ENCODE assay signal across 1 cellular context in the genomic region with DNA sequence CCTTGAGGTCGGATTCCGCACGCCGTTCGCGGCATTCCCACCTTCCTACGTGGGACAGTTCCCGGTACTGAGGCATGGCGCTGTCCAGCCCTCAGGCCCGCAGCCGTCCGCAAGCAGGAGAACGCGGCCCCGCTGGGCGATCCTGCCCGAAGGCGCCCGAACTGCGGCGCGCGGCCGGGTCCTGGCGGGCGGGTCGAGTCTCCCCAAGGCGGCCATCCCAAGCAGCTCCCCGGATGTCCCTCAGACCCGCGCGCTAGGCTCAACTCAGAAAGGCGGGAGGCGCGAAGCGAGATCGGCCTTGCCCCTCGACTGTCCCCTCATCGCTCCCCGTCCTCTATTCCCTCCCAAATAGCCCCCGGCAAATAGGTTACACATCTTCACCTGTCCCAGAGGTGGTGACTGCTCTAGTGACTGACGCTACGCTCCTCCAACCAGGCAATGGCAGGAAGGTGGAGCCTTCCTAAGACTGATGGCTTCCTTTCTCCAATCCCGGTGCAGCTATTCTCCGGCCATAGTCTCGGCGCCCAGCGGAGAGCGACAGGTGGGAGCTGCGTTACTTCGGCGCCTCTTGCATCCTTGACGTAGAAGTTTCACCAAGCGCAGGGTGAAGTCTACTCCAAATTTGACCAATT.
TF ChIP-seq lines count a peak whose summit lies in the region.

No MANE protein-coding gene starts in this region.

TF ChIP-seq in K562, 482 proteins besides CTCF, POLR2A, EP300 and RAD21 (continued from another document and continues in another):
- TF ChIP-seq E2F8 (IDR thresholded peaks at IDR 0.05; ENCODE audit: low read depth, partially characterized antibody) (peak; percentile 40), FOXA3 (CRISPR knock-in tag; conservative IDR thresholded peaks at IDR 0.05 in 1 of 2, IDR thresholded peaks at IDR 0.05 in 1 of 2) (peak in 1 of 2 experiments; percentile 91; a peak in 2 of 4 replicates), BRD9 (IDR thresholded peaks at IDR 0.05; ENCODE audit: low read depth, partially characterized antibody) (no peak), MNT (conservative IDR thresholded peaks at IDR 0.05) (peak; percentile 78 to 94), NCOR1 (IDR thresholded peaks at IDR 0.05) (no peak), NFIX (CRISPR knock-in tag; IDR thresholded peaks at IDR 0.05; ENCODE audit: low read depth) (no peak), FIP1L1 (IDR thresholded peaks at IDR 0.05; ENCODE audit: low read depth, low read length, poor library complexity, severe bottlenecking) (no peak), ZNF41 (CRISPR knock-in tag; conservative IDR thresholded peaks at IDR 0.05) (no peak), EZH2 (IDR thresholded peaks at IDR 0.05; ENCODE audit: borderline replicate concordance, low read depth, low read length) (no peak), MYBL2 (IDR thresholded peaks at IDR 0.05; ENCODE audit: low read depth) (no peak), MYBL2 (CRISPR knock-in tag; IDR thresholded peaks at IDR 0.05; ENCODE audit: borderline replicate concordance) (no peak), FOS (IDR thresholded peaks at IDR 0.05; ENCODE audit: extremely low read depth, insufficient read length) (peak; percentile 57), POLR3G (IDR thresholded peaks at IDR 0.05; ENCODE audit: extremely low read depth, insufficient read length, insufficient replicate concordance) (no peak), RBM25 (IDR thresholded peaks at IDR 0.05; ENCODE audit: low read depth, low read length, severe bottlenecking) (no peak), CBX8 (IDR thresholded peaks at IDR 0.05; ENCODE audit: borderline replicate concordance, extremely low read depth, low read depth, low read length, poor library complexity, severe bottlenecking) (no peak), SREBF1 (IDR thresholded peaks at IDR 0.05; ENCODE audit: borderline replicate concordance, low read depth, low read length) (no peak; the same call in 1 of the 2 replicates), PATZ1 (CRISPR knock-in tag; IDR thresholded peaks at IDR 0.05; ENCODE audit: borderline replicate concordance) (no peak), CXXC5 (CRISPR knock-in tag; IDR thresholded peaks at IDR 0.05) (peak; percentile 75), HBP1 (CRISPR knock-in tag; IDR thresholded peaks at IDR 0.05) (0 out of 2 replicates have a peak, but pooled peaks have one; percentile 20), NCOA2 (IDR thresholded peaks at IDR 0.05; ENCODE audit: partially characterized antibody in 2 of 2) (no peak), ZNF780A (CRISPR knock-in tag; IDR thresholded peaks at IDR 0.05) (no peak), MEF2D (tag; conservative IDR thresholded peaks at IDR 0.05; ENCODE audit: low read depth) (no peak), KDM4B (IDR thresholded peaks at IDR 0.05; ENCODE audit: borderline replicate concordance in 2 of 2, low read depth in 1 of 2) (no peak), ZKSCAN1 (IDR thresholded peaks at IDR 0.05; ENCODE audit: low read depth, low read length) (peak; percentile 39; the same call in 1 of the 2 replicates), HSF4 (CRISPR knock-in tag; IDR thresholded peaks at IDR 0.05; ENCODE audit: borderline replicate concordance) (no peak), ZNF224 (CRISPR knock-in tag; IDR thresholded peaks at IDR 0.05) (no peak), THRAP3 (IDR thresholded peaks at IDR 0.05; ENCODE audit: borderline replicate concordance) (no peak), ERF (CRISPR knock-in tag; IDR thresholded peaks at IDR 0.05) (peak; percentile 66; the same call in 1 of the 2 replicates), ZNF444 (CRISPR knock-in tag; IDR thresholded peaks at IDR 0.05) (no peak), BACH1 (tag; IDR thresholded peaks at IDR 0.05) (peak; percentile 64; the same call in 1 of the 2 replicates), CBFA2T3 (IDR thresholded peaks at IDR 0.05) (no peak; the same call in 1 of the 2 replicates), CHD2 (IDR thresholded peaks at IDR 0.05; ENCODE audit: low read depth, low read length) (no peak), BRF1 (IDR thresholded peaks at IDR 0.05; ENCODE audit: borderline replicate concordance, extremely low read depth, insufficient read length) (no peak), FOSL1 (tag; conservative IDR thresholded peaks at IDR 0.05) (no peak), SMC3 (conservative IDR thresholded peaks at IDR 0.05; ENCODE audit: insufficient read depth, low read depth, low read length) (no peak)
- TF ChIP-seq, protein P1, sequence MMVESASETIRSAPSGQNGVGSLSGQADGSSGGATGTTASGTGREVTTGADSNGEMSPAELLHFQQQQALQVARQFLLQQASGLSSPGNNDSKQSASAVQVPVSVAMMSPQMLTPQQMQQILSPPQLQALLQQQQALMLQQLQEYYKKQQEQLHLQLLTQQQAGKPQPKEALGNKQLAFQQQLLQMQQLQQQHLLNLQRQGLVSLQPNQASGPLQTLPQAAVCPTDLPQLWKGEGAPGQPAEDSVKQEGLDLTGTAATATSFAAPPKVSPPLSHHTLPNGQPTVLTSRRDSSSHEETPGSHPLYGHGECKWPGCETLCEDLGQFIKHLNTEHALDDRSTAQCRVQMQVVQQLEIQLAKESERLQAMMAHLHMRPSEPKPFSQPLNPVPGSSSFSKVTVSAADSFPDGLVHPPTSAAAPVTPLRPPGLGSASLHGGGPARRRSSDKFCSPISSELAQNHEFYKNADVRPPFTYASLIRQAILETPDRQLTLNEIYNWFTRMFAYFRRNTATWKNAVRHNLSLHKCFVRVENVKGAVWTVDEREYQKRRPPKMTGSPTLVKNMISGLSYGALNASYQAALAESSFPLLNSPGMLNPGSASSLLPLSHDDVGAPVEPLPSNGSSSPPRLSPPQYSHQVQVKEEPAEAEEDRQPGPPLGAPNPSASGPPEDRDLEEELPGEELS (CRISPR knock-in tag; IDR thresholded peaks at IDR 0.05; ENCODE audit: borderline replicate concordance) = peak; percentile 71; the same call in 1 of the 2 replicates
- TF ChIP-seq, protein P2, sequence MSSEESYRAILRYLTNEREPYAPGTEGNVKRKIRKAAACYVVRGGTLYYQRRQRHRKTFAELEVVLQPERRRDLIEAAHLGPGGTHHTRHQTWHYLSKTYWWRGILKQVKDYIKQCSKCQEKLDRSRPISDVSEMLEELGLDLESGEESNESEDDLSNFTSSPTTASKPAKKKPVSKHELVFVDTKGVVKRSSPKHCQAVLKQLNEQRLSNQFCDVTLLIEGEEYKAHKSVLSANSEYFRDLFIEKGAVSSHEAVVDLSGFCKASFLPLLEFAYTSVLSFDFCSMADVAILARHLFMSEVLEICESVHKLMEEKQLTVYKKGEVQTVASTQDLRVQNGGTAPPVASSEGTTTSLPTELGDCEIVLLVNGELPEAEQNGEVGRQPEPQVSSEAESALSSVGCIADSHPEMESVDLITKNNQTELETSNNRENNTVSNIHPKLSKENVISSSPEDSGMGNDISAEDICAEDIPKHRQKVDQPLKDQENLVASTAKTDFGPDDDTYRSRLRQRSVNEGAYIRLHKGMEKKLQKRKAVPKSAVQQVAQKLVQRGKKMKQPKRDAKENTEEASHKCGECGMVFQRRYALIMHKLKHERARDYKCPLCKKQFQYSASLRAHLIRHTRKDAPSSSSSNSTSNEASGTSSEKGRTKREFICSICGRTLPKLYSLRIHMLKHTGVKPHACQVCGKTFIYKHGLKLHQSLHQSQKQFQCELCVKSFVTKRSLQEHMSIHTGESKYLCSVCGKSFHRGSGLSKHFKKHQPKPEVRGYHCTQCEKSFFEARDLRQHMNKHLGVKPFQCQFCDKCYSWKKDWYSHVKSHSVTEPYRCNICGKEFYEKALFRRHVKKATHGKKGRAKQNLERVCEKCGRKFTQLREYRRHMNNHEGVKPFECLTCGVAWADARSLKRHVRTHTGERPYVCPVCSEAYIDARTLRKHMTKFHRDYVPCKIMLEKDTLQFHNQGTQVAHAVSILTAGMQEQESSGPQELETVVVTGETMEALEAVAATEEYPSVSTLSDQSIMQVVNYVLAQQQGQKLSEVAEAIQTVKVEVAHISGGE (CRISPR knock-in tag; IDR thresholded peaks at IDR 0.05) = peak in 1 of 3 experiments; percentile 75; a peak in 2 of 6 replicates
- TF ChIP-seq, protein P3, sequence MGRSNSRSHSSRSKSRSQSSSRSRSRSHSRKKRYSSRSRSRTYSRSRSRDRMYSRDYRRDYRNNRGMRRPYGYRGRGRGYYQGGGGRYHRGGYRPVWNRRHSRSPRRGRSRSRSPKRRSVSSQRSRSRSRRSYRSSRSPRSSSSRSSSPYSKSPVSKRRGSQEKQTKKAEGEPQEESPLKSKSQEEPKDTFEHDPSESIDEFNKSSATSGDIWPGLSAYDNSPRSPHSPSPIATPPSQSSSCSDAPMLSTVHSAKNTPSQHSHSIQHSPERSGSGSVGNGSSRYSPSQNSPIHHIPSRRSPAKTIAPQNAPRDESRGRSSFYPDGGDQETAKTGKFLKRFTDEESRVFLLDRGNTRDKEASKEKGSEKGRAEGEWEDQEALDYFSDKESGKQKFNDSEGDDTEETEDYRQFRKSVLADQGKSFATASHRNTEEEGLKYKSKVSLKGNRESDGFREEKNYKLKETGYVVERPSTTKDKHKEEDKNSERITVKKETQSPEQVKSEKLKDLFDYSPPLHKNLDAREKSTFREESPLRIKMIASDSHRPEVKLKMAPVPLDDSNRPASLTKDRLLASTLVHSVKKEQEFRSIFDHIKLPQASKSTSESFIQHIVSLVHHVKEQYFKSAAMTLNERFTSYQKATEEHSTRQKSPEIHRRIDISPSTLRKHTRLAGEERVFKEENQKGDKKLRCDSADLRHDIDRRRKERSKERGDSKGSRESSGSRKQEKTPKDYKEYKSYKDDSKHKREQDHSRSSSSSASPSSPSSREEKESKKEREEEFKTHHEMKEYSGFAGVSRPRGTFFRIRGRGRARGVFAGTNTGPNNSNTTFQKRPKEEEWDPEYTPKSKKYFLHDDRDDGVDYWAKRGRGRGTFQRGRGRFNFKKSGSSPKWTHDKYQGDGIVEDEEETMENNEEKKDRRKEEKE (IDR thresholded peaks at IDR 0.05; ENCODE audit: borderline replicate concordance in 1 of 2, control insufficient read depth in 1 of 2, low read depth in 2 of 2, low read length in 1 of 2) = no peak
- TF ChIP-seq, protein P4, sequence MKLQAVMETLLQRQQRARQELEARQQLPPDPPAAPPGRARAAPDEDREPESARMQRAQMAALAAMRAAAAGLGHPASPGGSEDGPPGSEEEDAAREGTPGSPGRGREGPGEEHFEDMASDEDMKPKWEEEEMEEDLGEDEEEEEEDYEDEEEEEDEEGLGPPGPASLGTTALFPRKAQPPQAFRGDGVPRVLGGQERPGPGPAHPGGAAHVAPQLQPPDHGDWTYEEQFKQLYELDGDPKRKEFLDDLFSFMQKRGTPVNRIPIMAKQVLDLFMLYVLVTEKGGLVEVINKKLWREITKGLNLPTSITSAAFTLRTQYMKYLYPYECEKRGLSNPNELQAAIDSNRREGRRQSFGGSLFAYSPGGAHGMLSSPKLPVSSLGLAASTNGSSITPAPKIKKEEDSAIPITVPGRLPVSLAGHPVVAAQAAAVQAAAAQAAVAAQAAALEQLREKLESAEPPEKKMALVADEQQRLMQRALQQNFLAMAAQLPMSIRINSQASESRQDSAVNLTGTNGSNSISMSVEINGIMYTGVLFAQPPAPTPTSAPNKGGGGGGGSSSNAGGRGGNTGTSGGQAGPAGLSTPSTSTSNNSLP (IDR thresholded peaks at IDR 0.05; ENCODE audit: borderline replicate concordance, low read depth, low read length) = no peak
